In the genomic region with DNA sequence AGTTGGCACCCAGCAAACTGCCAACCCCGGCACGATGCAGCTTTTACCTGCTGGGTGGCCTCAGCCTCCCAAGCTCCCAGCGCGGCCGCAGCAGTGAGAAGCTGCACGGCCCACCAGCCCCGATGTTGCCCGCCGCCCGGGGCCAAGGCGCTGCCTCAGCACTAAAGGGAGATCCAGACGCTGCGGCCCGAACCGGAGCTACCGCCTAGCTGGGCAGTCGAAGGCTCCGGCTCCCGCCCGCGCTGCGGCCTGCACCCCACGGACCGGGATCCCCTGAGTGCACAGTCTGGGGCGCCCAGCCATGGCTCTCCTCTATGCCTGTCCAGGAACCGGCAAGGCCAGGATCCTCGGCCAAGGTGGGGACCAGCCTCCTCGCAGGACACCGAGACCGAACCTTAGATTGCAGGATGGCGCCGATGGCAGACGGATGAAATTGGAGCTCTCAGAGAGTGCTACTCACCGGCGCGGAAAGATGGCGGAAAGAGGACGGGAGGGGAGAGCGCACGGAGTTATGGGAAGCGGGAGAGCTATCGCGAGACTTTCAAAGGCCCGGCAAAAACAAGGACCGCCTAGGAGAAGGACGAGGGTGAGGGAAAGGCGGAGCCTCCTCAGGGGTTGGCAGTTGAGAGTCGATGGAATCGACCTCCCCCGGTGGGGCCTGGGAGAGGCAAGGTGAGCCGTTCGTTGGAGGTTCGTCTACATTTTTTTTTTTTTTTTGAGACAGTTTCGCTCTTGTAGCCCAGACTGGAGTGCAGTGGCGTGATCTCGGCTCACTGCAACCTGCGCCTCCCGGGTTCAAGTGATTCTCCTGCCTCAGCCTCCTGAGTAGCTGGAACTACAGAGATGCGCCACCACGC, we compare ENCODE assay signal across 8 cellular contexts. TPM values are rescaled to one million over a fixed set of nuclear protein-coding genes. Genes with fewer than 3 reads are reported as not detected.
DNase-seq lines count a peak whose midpoint lies in the region; ATAC-seq and TF ChIP-seq lines count a peak whose summit lies in the region.

A gene (minus strand): TSS at position 485 of the 857 bp plus-strand sequence. CDS start 1,221 bp downstream, outside the sequence.

- peaks cover 31 to 39% (median 33%) of the 10 kb centered on the region in 3 donors for H3K4me1 Mint-ChIP-seq in IgD-negative memory B cell

- peaks cover 9% of the 10 kb centered on the region for H3K36me3 Mint-ChIP-seq in IgD-negative memory B cell

- H3K9me3 Mint-ChIP-seq in IgD-negative memory B cell = peaks cover 0 to 2% (median 0%) of the 10 kb centered on the region in 3 donors

- TF ChIP-seq CTCF in epithelial cell of esophagus (IDR thresholded peaks at IDR 0.05; ENCODE audit: insufficient read depth, low read depth, low read length, missing control alignments) (no peak), mucosa of descending colon (IDR thresholded peaks at IDR 0.05) (no peak)

- H3K27ac Mint-ChIP-seq in IgD-negative memory B cell = peak within 1 kb of the TSS; percentile 79 to 96 (median 95)

- H3K4me3 ChIP-seq in epithelial cell of esophagus (ENCODE audit: low read length) (peak within 1 kb of the TSS; percentile 95), mucosa of descending colon (peak within 1 kb of the TSS; percentile 80)

- ATAC-seq in GM21529 (IDR thresholded peaks at IDR 0.05; ENCODE audit: unreplicated experiment) = peak; percentile 89
- peak; percentile 98 for ATAC-seq in mucosa of descending colon

- peaks cover 2% of the 10 kb centered on the region for H3K27me3 Mint-ChIP-seq in IgD-negative memory B cell

- H3K36me3 ChIP-seq in mucosa of descending colon (ENCODE audit: low read depth) = no peaks in the 10 kb centered on the region

- peak within 1 kb of the TSS; percentile 95 to 98 (median 98) for H3K4me3 Mint-ChIP-seq in IgD-negative memory B cell

- intact Hi-C loops in mucosa of descending colon (cut with DNase I, micrococcal nuclease) = no loop called here

- peak; percentile 92 for DNase-seq in DMS 273 treated with DMSO at 0.1 percent for 48 hours (lab: John Stamatoyannopoulos, UW)
- peak; percentile 40 for DNase-seq in OCI-M2 (lab: John Stamatoyannopoulos, UW; ENCODE audit: unreplicated experiment)
- DNase-seq in activated T-cell treated with anti-CD3 and anti-CD28 coated beads for 4 hours = peak; percentile 88
- DNase-seq in epithelial cell of esophagus (ENCODE audit: low read depth) = peak; percentile 98
- DNase-seq in mucosa of descending colon = peak; percentile 91 to 95 (median 95)
- peak; percentile 83 for DNase-seq in stimulated activated CD8-positive, alpha-beta memory T cell treated with anti-CD3 and anti-CD28 coated beads, Interleukin-4, amount 100 ng/mL, for 24 hours (ENCODE audit: low read depth)

- peaks cover 19% of the 10 kb centered on the region for H3K4me1 ChIP-seq in mucosa of descending colon (ENCODE audit: low read depth)

- H3K9me3 ChIP-seq in mucosa of descending colon = no peaks in the 10 kb centered on the region

RNA-seq across cellular contexts. Expression of the gene that starts here (rescaled TPM):
- polyA plus RNA-seq in IgD-negative memory B cell = 3,520 TPM
- total RNA-seq in mucosa of descending colon = 1,000 to 10,000 TPM in 1 of 3 donors, 100 to 1,000 TPM in 2; 898 to 1,128 (median 938) TPM

Comparison
In these comparisons a context has a peak if more than half of its experiments do, and no peak if none do; other contexts are left out.
1. Peak in every context shown above with its lines: DNase-seq, ATAC-seq and H3K4me3 ChIP-seq.
2. DNase-seq: peak in every context shown above with its lines; median percentile 98 in epithelial cell of esophagus; 95 in mucosa of descending colon; 92 in DMS 273 treated with DMSO at 0.1 percent for 48 hours; 88 in activated T-cell treated with anti-CD3 and anti-CD28 coated beads for 4 hours; 83 in stimulated activated CD8-positive, alpha-beta memory T cell treated with anti-CD3 and anti-CD28 coated beads, Interleukin-4, amount 100 ng/mL, for 24 hours; 40 in OCI-M2.